13 cellular contexts compared by ENCODE assay signal in genomic region chr3:182911782-182912111, GRCh38.
DNase-seq lines count a peak whose midpoint lies in the region; ATAC-seq lines count a peak whose summit lies in the region.
"Had no signal": no experiment of that assay in that cellular context is flagged by ENCODE, and none has a peak within 500 bp of the region (broad histone marks: within the 10 kb centered on the region; RNA-seq: fewer than 3 reads in every experiment).

No MANE protein-coding gene starts in this region.

- no peak for DNase-seq in activated CD4-positive, alpha-beta T cell treated with anti-CD3 and anti-CD28 coated beads, Interleukin-2, amount 10 ng/mL, durations not matched to agents 7 days and 5 days
- DNase-seq in activated CD4-positive, alpha-beta T cell treated with anti-CD3 and anti-CD28 coated beads, Interleukin-2, amount 50 U/mL, for 48 hours, result no peak
- DNase-seq in astrocyte of the hippocampus (ENCODE audit: low read depth, low spot score) (peak; percentile 13), SHP77 treated with DMSO at 0.1 percent for 48 hours (lab: John Stamatoyannopoulos, UW) (no peak), SW 1271 (lab: John Stamatoyannopoulos, UW) (no peak)
- no peak for DNase-seq in natural killer cell treated with Interleukin-12 subunit alpha and Interleukin-12 subunit beta and Interleukin-15 and Interleukin-18, amount 100 ng/mL, for 72 hours (ENCODE audit: low spot score)
- DNase-seq: NCI-H2029, NCI-H774, SIG-M5, small intestine had no signal

- H3K27me3 Mint-ChIP-seq in activated CD4-positive, alpha-beta T cell treated with anti-CD3 and anti-CD28 coated beads, Interleukin-2, amount 10 ng/mL, durations not matched to agents 7 days and 5 days, result no peaks in the 10 kb centered on the region
- no peaks in the 10 kb centered on the region for H3K27me3 Mint-ChIP-seq in natural killer cell treated with Interleukin-12 subunit alpha and Interleukin-12 subunit beta and Interleukin-15 and Interleukin-18, amount 100 ng/mL, for 72 hours

- POLR2A ChIA-PET in activated CD4-positive, alpha-beta T cell treated with anti-CD3 and anti-CD28 coated beads, Interleukin-2, amount 10 ng/mL, durations not matched to agents 7 days and 5 days (lab: Charles Lee), result no interaction called here

- CTCF ChIA-PET in activated CD4-positive, alpha-beta T cell treated with anti-CD3 and anti-CD28 coated beads, Interleukin-2, amount 10 ng/mL, durations not matched to agents 7 days and 5 days (lab: Charles Lee), result no interaction called here

- H3K4me1 Mint-ChIP-seq in activated CD4-positive, alpha-beta T cell treated with anti-CD3 and anti-CD28 coated beads, Interleukin-2, amount 10 ng/mL, durations not matched to agents 7 days and 5 days, result peaks cover 54% of the 10 kb centered on the region
- peaks cover 38 to 55% of the 10 kb centered on the region in 2 donors for H3K4me1 Mint-ChIP-seq in natural killer cell treated with Interleukin-12 subunit alpha and Interleukin-12 subunit beta and Interleukin-15 and Interleukin-18, amount 100 ng/mL, for 72 hours (ENCODE audit: low read depth in 2 of 2)

- peak overlapping the region; percentile 92 for H3K27ac ChIP-seq in KOPT-K1 (ENCODE audit: low read depth, low read length, poor library complexity, severe bottlenecking)

- no peaks in the 10 kb centered on the region for H3K9me3 Mint-ChIP-seq in activated CD4-positive, alpha-beta T cell treated with anti-CD3 and anti-CD28 coated beads, Interleukin-2, amount 10 ng/mL, durations not matched to agents 7 days and 5 days
- H3K9me3 Mint-ChIP-seq in natural killer cell treated with Interleukin-12 subunit alpha and Interleukin-12 subunit beta and Interleukin-15 and Interleukin-18, amount 100 ng/mL, for 72 hours, result no peaks in the 10 kb centered on the region

- H3K36me3 Mint-ChIP-seq in activated CD4-positive, alpha-beta T cell treated with anti-CD3 and anti-CD28 coated beads, Interleukin-2, amount 10 ng/mL, durations not matched to agents 7 days and 5 days (ENCODE audit: low read depth), result peaks cover 39% of the 10 kb centered on the region
- peaks cover 7% of the 10 kb centered on the region for H3K36me3 Mint-ChIP-seq in natural killer cell treated with Interleukin-12 subunit alpha and Interleukin-12 subunit beta and Interleukin-15 and Interleukin-18, amount 100 ng/mL, for 72 hours

- H3K9me3 ChIP-seq in KOPT-K1 (ENCODE audit: insufficient read depth, low read length, poor library complexity, severe bottlenecking), result no peaks in the 10 kb centered on the region
- H3K9me3 ChIP-seq: HAP-1 had no signal

- H3K27ac Mint-ChIP-seq in activated CD4-positive, alpha-beta T cell treated with anti-CD3 and anti-CD28 coated beads, Interleukin-2, amount 10 ng/mL, durations not matched to agents 7 days and 5 days, result peak overlapping the region; percentile 51
- H3K27ac Mint-ChIP-seq in natural killer cell treated with Interleukin-12 subunit alpha and Interleukin-12 subunit beta and Interleukin-15 and Interleukin-18, amount 100 ng/mL, for 72 hours, result peak overlapping the region; percentile 38 to 69

- H3K4me3 Mint-ChIP-seq in activated CD4-positive, alpha-beta T cell treated with anti-CD3 and anti-CD28 coated beads, Interleukin-2, amount 10 ng/mL, durations not matched to agents 7 days and 5 days, result no peak overlapping the region
- peak overlapping the region; percentile 21 for H3K4me3 Mint-ChIP-seq in natural killer cell treated with Interleukin-12 subunit alpha and Interleukin-12 subunit beta and Interleukin-15 and Interleukin-18, amount 100 ng/mL, for 72 hours

- peak; percentile 29 to 35 for ATAC-seq in natural killer cell treated with Interleukin-12 subunit alpha and Interleukin-12 subunit beta and Interleukin-15 and Interleukin-18, amount 100 ng/mL, for 72 hours
- ATAC-seq in HG02763 (IDR thresholded peaks at IDR 0.05; ENCODE audit: unreplicated experiment), result no peak

- peaks cover 16% of the 10 kb centered on the region for H3K36me3 ChIP-seq in KOPT-K1 (ENCODE audit: insufficient read depth, low read length)
- H3K36me3 ChIP-seq: HAP-1 had no signal
